Comparison of ENCODE assay signal across 23 cellular contexts in the genomic region with DNA sequence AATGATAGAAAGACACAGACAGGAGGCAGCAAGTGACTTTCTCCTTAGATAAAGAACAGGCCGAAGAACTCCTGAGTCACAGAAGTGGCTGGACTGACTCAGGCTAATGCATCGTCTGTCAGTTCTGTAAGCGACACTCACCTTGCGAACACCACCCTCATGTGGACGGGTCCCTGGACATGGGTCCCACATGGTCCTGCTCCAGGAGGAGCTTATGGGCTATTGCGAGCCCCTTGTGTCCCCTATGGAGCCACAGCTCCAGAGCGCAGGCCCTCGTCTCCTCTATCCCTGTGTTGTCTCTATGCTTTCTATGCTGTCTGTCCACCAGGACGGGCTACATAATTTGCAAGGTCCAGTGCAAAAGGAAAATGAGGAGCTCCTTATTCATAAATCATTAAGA.
DNase-seq lines count a peak whose midpoint lies in the region; ATAC-seq, FAIRE-seq and TF ChIP-seq lines count a peak whose summit lies in the region.
"Had no signal": no experiment of that assay in that cellular context is flagged by ENCODE, and none has a peak within 500 bp of the region (broad histone marks: within the 10 kb centered on the region; RNA-seq: fewer than 3 reads in every experiment).

No MANE protein-coding gene starts in this region.

- H3K4me3 ChIP-seq in K562 (no peak overlapping the region), endodermal cell (ENCODE audit: low read length) (no peak overlapping the region)
- H3K4me3 ChIP-seq: A549, GM23338 had no signal

- ATAC-seq in K562, result peak; percentile 44; the same call in 2 of the 3 replicates
- ATAC-seq: A549, GM23338 had no signal

- H4K8ac ChIP-seq in H9 (replicated peaks; ENCODE audit: insufficient read length, low read depth, low read length), result no peak overlapping the region

- H3K27me3 ChIP-seq in K562 (ENCODE audit: control insufficient read depth in 2 of 2, insufficient read depth in 2 of 2, low read length in 2 of 2), result peaks cover 5 to 19% of the 10 kb centered on the region in 2 experiments; a peak in 3 of 5 replicates
- no peaks in the 10 kb centered on the region for H3K27me3 ChIP-seq in endodermal cell (ENCODE audit: control insufficient read depth, insufficient read depth, low read length, poor library complexity, severe bottlenecking)
- no peaks in the 10 kb centered on the region for H3K27me3 ChIP-seq in H9 (ENCODE audit: insufficient read depth, low read length)

- peaks cover 25% of the 10 kb centered on the region for H3K27me3 Mint-ChIP-seq in nephron progenitor cell (ENCODE audit: low read depth, poor library complexity)
- H3K27me3 Mint-ChIP-seq in type B pancreatic cell, result peaks cover 21% of the 10 kb centered on the region
- no peaks in the 10 kb centered on the region for H3K27me3 Mint-ChIP-seq in endodermal cell (ENCODE audit: insufficient read depth)
- H3K27me3 Mint-ChIP-seq in H9 (ENCODE audit: low read depth), result no peaks in the 10 kb centered on the region; the same call in 1 of the 2 replicates

- 0% methylated on average over 9 of the region's 9 CpGs for WGBS in K562 (ENCODE audit: insufficient coverage, low coverage, missing lambda C conversion rate)
- WGBS in endodermal cell (ENCODE audit: insufficient coverage in 1 of 2, insufficient read length in 1 of 2), 2 experiments, result 95% methylated on average over 9 of the region's 9 CpGs
- WGBS in H9 (ENCODE audit: extremely low coverage, insufficient read length, low lambda C conversion rate), result no CpG with 5 or more reads among the region's 9 CpGs

- no peaks in the 10 kb centered on the region for H3K23me2 ChIP-seq in H9 (ENCODE audit: insufficient read length, low read depth, low read length, poor library complexity, severe bottlenecking)

- no peaks in the 10 kb centered on the region for H3K9me1 ChIP-seq in K562 (ENCODE audit: control insufficient read depth, insufficient read depth, low read length)

- intact Hi-C loops in K562 (cut with micrococcal nuclease), result no loop called here

- H4K20me1 ChIP-seq in K562 (replicated peaks; ENCODE audit: control insufficient read depth, insufficient read depth, low read length) (0 out of 2 replicates have a peak, but pooled peaks cover 4% of the 10 kb centered on the region), H9 (ENCODE audit: control insufficient read depth, insufficient read depth, insufficient read length) (no peaks in the 10 kb centered on the region)

- no peak overlapping the region for H2BK15ac ChIP-seq in H9 (ENCODE audit: low read depth, low read length)

- H3K4me2 ChIP-seq in K562 (ENCODE audit: insufficient read depth, low read length) (no peak overlapping the region), H9 (ENCODE audit: insufficient read depth, insufficient read length, low read length) (no peak overlapping the region)
- H3K4me2 ChIP-seq: A549, GM23338 had no signal

- TF ChIP-seq EP300 in K562 (IDR thresholded peaks at IDR 0.05; ENCODE audit: low read length), result no peak

- H3K18ac ChIP-seq in H9 (ENCODE audit: insufficient read length, low read depth, low read length), result no peak overlapping the region

- H3K56ac ChIP-seq in H9 (ENCODE audit: insufficient read length, low read depth, low read length), result no peak overlapping the region

- POLR2A ChIA-PET in K562 (lab: Yijun Ruan, JAX), result interaction anchor here (0.5 kb wide), 1 partner anchor 139 kb away, joined by 3 read pairs; no protein-coding TSS in a partner anchor

- H3K23ac ChIP-seq in H9 (ENCODE audit: insufficient read length, low read depth, low read length), result no peak overlapping the region

- H3K36me3 Mint-ChIP-seq in nephron progenitor cell (ENCODE audit: low read depth) (peaks cover 17% of the 10 kb centered on the region), type B pancreatic cell (no peaks in the 10 kb centered on the region), endodermal cell (ENCODE audit: low read depth) (peaks cover 2% of the 10 kb centered on the region), H9 (ENCODE audit: insufficient read depth in 1 of 3, low read depth in 3 of 3) (no peaks in the 10 kb centered on the region)
- H3K36me3 Mint-ChIP-seq: CD4-positive, alpha-beta memory T cell had no signal

- DNase-seq in M059J (ENCODE audit: low read depth) (peak; percentile 15), K562 (ENCODE audit: extremely low read depth in 1 of 4, low spot score in 3 of 4) (no peak), nephron progenitor cell (no peak), type B pancreatic cell (ENCODE audit: extremely low spot score, unreplicated experiment) (no peak), endodermal cell (no peak), H9 (no peak), Ammon's horn (ENCODE audit: low spot score) (no peak)
- DNase-seq: 8988T; ACHN; AML-193; C1 segment of cervical spinal cord; Calu3; CD4-positive, alpha-beta memory T cell; COR-L47; DMS53; DMS79 treated with DMSO at 0.1 percent for 48 hours; GF-D8; HCEC 1CT had no signal

- H3K4me1 Mint-ChIP-seq in nephron progenitor cell (peaks cover 89% of the 10 kb centered on the region), type B pancreatic cell (ENCODE audit: unreplicated experiment) (peaks cover 64% of the 10 kb centered on the region), endodermal cell (peaks cover 10% of the 10 kb centered on the region), H9 (peaks cover 17 to 22% of the 10 kb centered on the region in 2 experiments)
- H3K4me1 Mint-ChIP-seq: CD4-positive, alpha-beta memory T cell had no signal

- no peak for FAIRE-seq in K562 (lab: Jason Lieb, UNC)
- FAIRE-seq: A549, GM12891, GM18507, H54 had no signal

- H3K36me3 ChIP-seq in K562 (ENCODE audit: control insufficient read depth, insufficient read depth, low read length) (no peaks in the 10 kb centered on the region), endodermal cell (ENCODE audit: control insufficient read depth, insufficient read depth, low read length) (peaks cover 18% of the 10 kb centered on the region)

- no peak overlapping the region for H2BK12ac ChIP-seq in H9 (ENCODE audit: insufficient read length, low read depth, low read length)

- TF ChIP-seq POLR2A in K562 (conservative IDR thresholded peaks at IDR 0.05), result no peak

- H4K5ac ChIP-seq in H9 (ENCODE audit: insufficient read length, low read depth, low read length), result no peak overlapping the region

- H3K4me1 ChIP-seq in K562 (replicated peaks in 1 of 2; ENCODE audit: control insufficient read depth in 2 of 2, insufficient read depth in 2 of 2, low read length in 2 of 2) (no peaks in the 10 kb centered on the region), endodermal cell (ENCODE audit: control insufficient read depth, insufficient read depth, low read length) (peaks cover 2% of the 10 kb centered on the region), H9 (ENCODE audit: insufficient read depth, low read length) (no peaks in the 10 kb centered on the region; the same call in 1 of the 2 replicates)
- H3K4me1 ChIP-seq: A549 had no signal

- H3K9me3 ChIP-seq in K562 (replicated peaks; ENCODE audit: control insufficient read depth, insufficient read depth, low read depth, low read length) (no peaks in the 10 kb centered on the region), endodermal cell (ENCODE audit: control insufficient read depth, low read length) (no peaks in the 10 kb centered on the region), H9 (ENCODE audit: control insufficient read depth, low read depth, low read length) (no peaks in the 10 kb centered on the region)
- H3K9me3 ChIP-seq: A549 had no signal

- no TSS peak for BruUV-seq in K562 (replicated peaks; lab: Mats Ljungman, UMichigan)

- H3K9ac ChIP-seq in K562 (ENCODE audit: insufficient read depth in 1 of 2, low read depth in 2 of 2, low read length in 2 of 2) (no peak overlapping the region), endodermal cell (ENCODE audit: extremely low read depth, low read length, poor library complexity, severe bottlenecking) (no peak overlapping the region), H9 (ENCODE audit: extremely low read depth, insufficient read length, low read length) (no peak overlapping the region)

- H3K27ac Mint-ChIP-seq in nephron progenitor cell, result peak overlapping the region; percentile 64
- peak overlapping the region; percentile 29 for H3K27ac Mint-ChIP-seq in type B pancreatic cell
- H3K27ac Mint-ChIP-seq in endodermal cell, result no peak overlapping the region
- H3K27ac Mint-ChIP-seq in H9, result no peak overlapping the region; a peak in 1 of 7 replicates
- H3K27ac Mint-ChIP-seq: CD4-positive, alpha-beta memory T cell; GM23338 had no signal

- in situ Hi-C loops in K562 (cut with MboI), result no loop called here

- no peak overlapping the region for H2AK5ac ChIP-seq in H9 (ENCODE audit: insufficient read length, low read length)

- no peak overlapping the region for H3K27ac ChIP-seq in K562 (ENCODE audit: extremely low read depth, low read depth, low read length)
- H3K27ac ChIP-seq in endodermal cell (ENCODE audit: low read depth, low read length), result no peak overlapping the region
- H3K27ac ChIP-seq in H9 (ENCODE audit: insufficient read length, low read depth, low read length), result no peak overlapping the region
- H3K27ac ChIP-seq: A549 had no signal

- TF ChIP-seq RAD21 in K562 (CRISPR knock-in tag; conservative IDR thresholded peaks at IDR 0.05 in 1 of 2, IDR thresholded peaks at IDR 0.05 in 1 of 2), result no peak; a peak in 1 of 4 replicates

- no peak overlapping the region for H2AFZ ChIP-seq in K562 (ENCODE audit: low read depth, low read length)
- no peak overlapping the region for H2AFZ ChIP-seq in H9 (ENCODE audit: low read length)
- H2AFZ ChIP-seq: GM23338 had no signal

- H2BK20ac ChIP-seq in H9 (ENCODE audit: low read depth, low read length, poor library complexity, severe bottlenecking), result no peak overlapping the region

- no peaks in the 10 kb centered on the region for H3K79me1 ChIP-seq in H9 (ENCODE audit: insufficient read depth, low read depth, low read length, poor library complexity, severe bottlenecking)

- H3K4ac ChIP-seq in H9 (ENCODE audit: low read depth, low read length), result no peak overlapping the region

- H2BK5ac ChIP-seq in H9 (ENCODE audit: insufficient read length, low read length), result no peak overlapping the region

- H3K14ac ChIP-seq in H9 (ENCODE audit: insufficient read depth, low read length), result no peak overlapping the region; the same call in 1 of the 2 replicates

- H3K4me3 Mint-ChIP-seq in nephron progenitor cell (no peak overlapping the region), type B pancreatic cell (peak overlapping the region; percentile 6), endodermal cell (no peak overlapping the region), H9 (no peak overlapping the region)
- H3K4me3 Mint-ChIP-seq: CD4-positive, alpha-beta memory T cell; GM23338 had no signal

- no peak overlapping the region for H3T11ph ChIP-seq in H9 (ENCODE audit: low read length)

- no peak overlapping the region for H2BK120ac ChIP-seq in H9 (ENCODE audit: low read depth, low read length, poor library complexity, severe bottlenecking)

- TF ChIP-seq CTCF in K562 (IDR thresholded peaks at IDR 0.05 in 2 of 3, conservative IDR thresholded peaks at IDR 0.05 in 1 of 3; ENCODE audit: insufficient read depth in 2 of 3, low read depth in 1 of 3, low read length in 3 of 3), result no peak
- TF ChIP-seq CTCF in nephron progenitor cell (IDR thresholded peaks at IDR 0.05), result no peak
- no peak for TF ChIP-seq CTCF in type B pancreatic cell (conservative IDR thresholded peaks at IDR 0.05)
- TF ChIP-seq CTCF in endodermal cell (conservative IDR thresholded peaks at IDR 0.05), result no peak
- no peak for TF ChIP-seq CTCF in H9 (conservative IDR thresholded peaks at IDR 0.05)

- CTCF ChIA-PET in K562 (lab: Yijun Ruan, JAX; ENCODE audit: low intra/inter-chr PET ratio), result no interaction called here

- H3K79me2 ChIP-seq in K562 (ENCODE audit: control insufficient read depth, insufficient read depth, low read length), result no peaks in the 10 kb centered on the region
- no peaks in the 10 kb centered on the region for H3K79me2 ChIP-seq in H9 (ENCODE audit: insufficient read depth, low read length)

- no peak overlapping the region for H4K91ac ChIP-seq in H9 (ENCODE audit: insufficient read length, low read depth, low read length)

- H3K9me3 Mint-ChIP-seq in nephron progenitor cell (no peaks in the 10 kb centered on the region), type B pancreatic cell (no peaks in the 10 kb centered on the region), endodermal cell (no peaks in the 10 kb centered on the region), H9 (no peaks in the 10 kb centered on the region; a peak in 1 of 5 replicates)
- H3K9me3 Mint-ChIP-seq: CD4-positive, alpha-beta memory T cell; GM23338 had no signal

Comparison
In these comparisons a context has a peak if more than half of its experiments do, and no peak if none do; other contexts are left out.
1. H3K27ac Mint-ChIP-seq: peak in nephron progenitor cell (single experiment) and type B pancreatic cell (single experiment); none in endodermal cell (single experiment) and H9 (0 of 3).